ENCODE assay signal across 16 cellular contexts in genomic region chr9:70222354-70222753, GRCh38. TPM values are rescaled to one million over a fixed set of nuclear protein-coding genes. Genes with fewer than 3 reads are reported as not detected.
A peak's percentile ranks its signal among the peaks of the same experiment; 100 is the strongest.
DNase-seq lines count a peak whose midpoint lies in the region; ATAC-seq and TF ChIP-seq lines count a peak whose summit lies in the region.
"Had no signal": no experiment of that assay in that cellular context is flagged by ENCODE, and none has a peak within 500 bp of the region (broad histone marks: within the 10 kb centered on the region; RNA-seq: fewer than 3 reads in every experiment).

No MANE protein-coding gene starts in this region.

- H3K4me3 Mint-ChIP-seq in mesothelial cell of epicardium: no peak overlapping the region
- H3K4me3 Mint-ChIP-seq in T-cell: no peak overlapping the region
- H3K4me3 Mint-ChIP-seq: CD4-positive, alpha-beta memory T cell had no signal

- H3K36me3 Mint-ChIP-seq in mesothelial cell of epicardium: peaks cover 14% of the 10 kb centered on the region
- H3K36me3 Mint-ChIP-seq in T-cell: peaks cover 5% of the 10 kb centered on the region
- H3K36me3 Mint-ChIP-seq: CD4-positive, alpha-beta memory T cell had no signal

- no peak for TF ChIP-seq POLR2A in right lobe of liver (IDR thresholded peaks at IDR 0.05)

- H3K27ac Mint-ChIP-seq in mesothelial cell of epicardium (peak overlapping the region; percentile 3), T-cell (no peak overlapping the region)
- H3K27ac Mint-ChIP-seq: CD4-positive, alpha-beta memory T cell had no signal

- WGBS in right lobe of liver (ENCODE audit: insufficient coverage, low coverage, low lambda C conversion rate, missing lambda C conversion rate): 67% methylated on average over 1 of the region's 1 CpG

- peaks cover 19% of the 10 kb centered on the region for H3K4me1 Mint-ChIP-seq in mesothelial cell of epicardium
- H3K4me1 Mint-ChIP-seq in T-cell: no peaks in the 10 kb centered on the region
- H3K4me1 Mint-ChIP-seq: CD4-positive, alpha-beta memory T cell had no signal

- no peak overlapping the region for H3K4me3 ChIP-seq in right lobe of liver
- H3K4me3 ChIP-seq: HAP-1 had no signal

- POLR2A ChIA-PET in T-cell (lab: Charles Lee): no interaction called here

- H3K9me3 Mint-ChIP-seq in mesothelial cell of epicardium: peaks cover 17% of the 10 kb centered on the region
- H3K9me3 Mint-ChIP-seq in T-cell: no peaks in the 10 kb centered on the region
- H3K9me3 Mint-ChIP-seq: CD4-positive, alpha-beta memory T cell had no signal

- no peak overlapping the region for H3K27ac ChIP-seq in right lobe of liver
- H3K27ac ChIP-seq: C4-2B, HL-60 had no signal

- CTCF ChIA-PET in T-cell (lab: Charles Lee): no interaction called here

- H3K27me3 ChIP-seq in right lobe of liver: no peaks in the 10 kb centered on the region
- H3K27me3 ChIP-seq: BE2C had no signal

- DNase-seq in ELR (ENCODE audit: low read depth): peak; percentile 36
- peak; percentile 16 for DNase-seq in HS-5 (ENCODE audit: low read depth)
- DNase-seq in mesothelial cell of epicardium (ENCODE audit: low spot score in 2 of 2, unreplicated experiment in 2 of 2): no peak
- DNase-seq in superior temporal gyrus (ENCODE audit: extremely low spot score): peak; percentile 3
- no peak for DNase-seq in T-cell
- no peak for DNase-seq in NCI-H226
- no peak for DNase-seq in right lobe of liver
- DNase-seq: BE2C; CD4-positive, alpha-beta memory T cell; DMS79; GF-D8; GOT3; KBM-7 had no signal

- H3K27me3 Mint-ChIP-seq in mesothelial cell of epicardium (ENCODE audit: low read depth) (no peaks in the 10 kb centered on the region), T-cell (no peaks in the 10 kb centered on the region)
- H3K27me3 Mint-ChIP-seq: CD4-positive, alpha-beta memory T cell had no signal

- no peaks in the 10 kb centered on the region for H3K36me3 ChIP-seq in right lobe of liver
- H3K36me3 ChIP-seq: BE2C, HAP-1 had no signal

- no peak for ATAC-seq in T-cell (replicated peaks in 1 of 4)
- no peak for ATAC-seq in right lobe of liver

- intact Hi-C loops in right lobe of liver (cut with DNase I): no loop called here

- H3K4me1 ChIP-seq in right lobe of liver: no peaks in the 10 kb centered on the region
- H3K4me1 ChIP-seq: BE2C, HAP-1 had no signal

- TF ChIP-seq CTCF in mesothelial cell of epicardium (IDR thresholded peaks at IDR 0.05; ENCODE audit: unreplicated experiment): no peak
- TF ChIP-seq CTCF in right lobe of liver (IDR thresholded peaks at IDR 0.05): no peak

- H3K9me3 ChIP-seq in right lobe of liver: no peaks in the 10 kb centered on the region
- H3K9me3 ChIP-seq: BE2C, HAP-1 had no signal

RNA-seq across cellular contexts. Expression of gene SMC5, which starts 36.4 kb away (rescaled TPM):
- total RNA-seq in mesothelial cell of epicardium (48.9 to 56.2 TPM (median 49.3 TPM) in 3 replicates), T-cell (10 to 100 TPM; 31.6 to 35.5 (median 34.5) TPM), right lobe of liver (10 to 100 TPM; 10.6 to 13.9 (median 13.0) TPM)

Comparison
In these comparisons a context has a peak if more than half of its experiments do, and no peak if none do; other contexts are left out.
1. DNase-seq: peak in ELR (single experiment), HS-5 (single experiment) and superior temporal gyrus (single experiment); none in mesothelial cell of epicardium (0 of 2), T-cell (0 of 34), NCI-H226 (single experiment) and right lobe of liver (0 of 3).